8 cellular contexts compared by ENCODE assay signal in the genomic region with DNA sequence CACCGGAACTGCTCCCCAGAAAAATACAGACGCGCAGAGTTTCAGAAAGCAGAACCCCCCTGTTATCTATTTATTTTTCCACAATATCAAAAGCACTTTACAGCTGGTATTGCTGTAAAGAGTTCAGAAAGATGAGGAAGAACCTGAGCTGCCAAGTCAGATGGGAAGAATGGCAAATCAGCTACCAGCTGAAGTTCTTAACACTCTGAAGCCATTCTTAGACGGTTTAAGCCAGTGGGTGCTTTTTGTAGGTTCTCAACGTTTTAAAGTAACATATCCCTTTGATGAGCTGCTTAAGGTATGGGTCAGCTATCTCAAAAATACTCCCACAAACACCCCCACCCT. TPM values are rescaled to one million over a fixed set of nuclear protein-coding genes. Genes with fewer than 3 reads are reported as not detected.
DNase-seq lines count a peak whose midpoint lies in the region; ATAC-seq and TF ChIP-seq lines count a peak whose summit lies in the region.

No MANE protein-coding gene starts in this region.

- no peak for TF ChIP-seq POLR2A in IMR-90 (IDR thresholded peaks at IDR 0.05; ENCODE audit: low read depth, low read length)

- peak overlapping the region; percentile 75 for H3K18ac ChIP-seq in IMR-90 (ENCODE audit: low read depth, low read length)

- no peak for ATAC-seq in CD4-positive, CD25-positive, alpha-beta regulatory T cell (ENCODE audit: low read depth in 2 of 2)
- ATAC-seq in IMR-90 (ENCODE audit: low read depth) = no peak

- H3K4me3 ChIP-seq in CD4-positive, CD25-positive, alpha-beta regulatory T cell (ENCODE audit: low read depth, low read length) = peak overlapping the region; percentile 68
- H3K4me3 ChIP-seq in IMR-90 (ENCODE audit: insufficient read depth, low read depth, low read length) (peak overlapping the region; percentile 54; the same call in 1 of the 2 replicates), kidney epithelial cell (ENCODE audit: low read depth, low read length) (peak overlapping the region; percentile 53), thymus (ENCODE audit: low read length) (peak overlapping the region; percentile 99)

- peaks cover 7 to 15% of the 10 kb centered on the region in 2 experiments; a peak in 2 of 4 replicates for H3K79me1 ChIP-seq in IMR-90 (ENCODE audit: low read depth in 1 of 2, low read length in 2 of 2)

- H3K27ac ChIP-seq in CD4-positive, CD25-positive, alpha-beta regulatory T cell (ENCODE audit: insufficient read depth, low read length, poor library complexity, severe bottlenecking) = peak overlapping the region; percentile 90
- H3K27ac ChIP-seq in IMR-90 (ENCODE audit: insufficient read depth, low read length) (peak overlapping the region; percentile 81), thymus (ENCODE audit: low read depth) (peak overlapping the region; percentile 80)

- peak overlapping the region; percentile 46 for H3K14ac ChIP-seq in IMR-90 (replicated peaks; ENCODE audit: low read depth, low read length)

- no TSS peak for BruUV-seq in IMR-90 (replicated peaks; lab: Mats Ljungman, UMichigan)

- in situ Hi-C loops in IMR-90 (cut with MboI; ENCODE audit: low sequenced_read_pairs) = no loop called here

- no peak overlapping the region for H2AK5ac ChIP-seq in IMR-90 (ENCODE audit: low read depth, low read length)

- peak overlapping the region; percentile 28; the same call in 1 of the 2 replicates for H2BK120ac ChIP-seq in IMR-90 (ENCODE audit: low read depth, low read length)

- H4K20me1 ChIP-seq in IMR-90 (ENCODE audit: insufficient read depth, low read length) = peaks cover 39% of the 10 kb centered on the region

- peak overlapping the region; percentile 90 for H4K5ac ChIP-seq in IMR-90 (ENCODE audit: low read depth, low read length)

- H3K4me1 ChIP-seq in CD4-positive, CD25-positive, alpha-beta regulatory T cell (ENCODE audit: control insufficient read depth, insufficient read depth, low read length, poor library complexity, severe bottlenecking) = peaks cover 42% of the 10 kb centered on the region
- H3K4me1 ChIP-seq in IMR-90 (ENCODE audit: control insufficient read depth, insufficient read depth, low read length) (peaks cover 12% of the 10 kb centered on the region), thymus (ENCODE audit: control insufficient read depth, insufficient read depth, low read length) (peaks cover 13% of the 10 kb centered on the region)

- POLR2A ChIA-PET in IMR-90 (lab: Charles Lee; ENCODE audit: unreplicated experiment) = interaction anchor here (0.5 kb wide), 1 partner anchor 36 kb away, joined by 3 read pairs; a partner anchor contains a TSS

- DNase-seq in CD4-positive, CD25-positive, alpha-beta regulatory T cell = no peak
- DNase-seq in IMR-90 (peak; percentile 37), amniotic epithelial cell (ENCODE audit: low read depth) (peak; percentile 34), kidney epithelial cell (ENCODE audit: low read depth) (no peak), OCI-M2 (lab: John Stamatoyannopoulos, UW; ENCODE audit: unreplicated experiment) (no peak), SIG-M5 treated with dmso at 0.1 percent for 504 hours (lab: John Stamatoyannopoulos, UW; ENCODE audit: unreplicated experiment) (no peak)
- DNase-seq in effector CD8-positive, alpha-beta T cell (lab: John Stamatoyannopoulos, UW) = no peak

- TF ChIP-seq RAD21 in IMR-90 (IDR thresholded peaks at IDR 0.05; ENCODE audit: low read length) = no peak

- H2BK5ac ChIP-seq in IMR-90 (ENCODE audit: low read depth, low read length, poor library complexity, severe bottlenecking) = peak overlapping the region; percentile 84

- dilution Hi-C loops in IMR-90 (cut with HindIII; ENCODE audit: low sequenced_read_pairs, unreplicated experiment) = no loop called here

- no peaks in the 10 kb centered on the region for H3K9me3 ChIP-seq in CD4-positive, CD25-positive, alpha-beta regulatory T cell (ENCODE audit: control insufficient read depth in 2 of 2, low read length in 2 of 2)
- H3K9me3 ChIP-seq in IMR-90 (ENCODE audit: control insufficient read depth, insufficient read depth, low read length) (no peaks in the 10 kb centered on the region), thymus (ENCODE audit: control insufficient read depth) (no peaks in the 10 kb centered on the region)

- peaks cover 8% of the 10 kb centered on the region for H3K36me3 ChIP-seq in CD4-positive, CD25-positive, alpha-beta regulatory T cell (ENCODE audit: control insufficient read depth, insufficient read depth, low read length)
- H3K36me3 ChIP-seq in IMR-90 (ENCODE audit: control insufficient read depth, insufficient read depth, low read length) (peaks cover 1% of the 10 kb centered on the region), kidney epithelial cell (ENCODE audit: control insufficient read depth, insufficient read depth, low read length) (no peaks in the 10 kb centered on the region), thymus (ENCODE audit: control insufficient read depth, insufficient read depth) (peaks cover 5% of the 10 kb centered on the region)

- H3K27me3 ChIP-seq in CD4-positive, CD25-positive, alpha-beta regulatory T cell (ENCODE audit: control insufficient read depth, insufficient read depth, low read length) = no peaks in the 10 kb centered on the region
- no peaks in the 10 kb centered on the region for H3K27me3 ChIP-seq in IMR-90 (ENCODE audit: control insufficient read depth, insufficient read depth, low read length)
- H3K27me3 ChIP-seq in kidney epithelial cell (ENCODE audit: control insufficient read depth, insufficient read depth, low read length) = no peaks in the 10 kb centered on the region
- no peaks in the 10 kb centered on the region for H3K27me3 ChIP-seq in thymus (ENCODE audit: control insufficient read depth, insufficient read depth)

- peak overlapping the region; percentile 82 to 91 (median 88) for H3K4me3 Mint-ChIP-seq in CD4-positive, CD25-positive, alpha-beta regulatory T cell

- CTCF ChIA-PET in IMR-90 (lab: Yijun Ruan, JAX) = no interaction called here

- H2AFZ ChIP-seq in IMR-90 (replicated peaks; ENCODE audit: low read length, poor library complexity) = peak overlapping the region; percentile 85

- H3K4me1 Mint-ChIP-seq in CD4-positive, CD25-positive, alpha-beta regulatory T cell = peaks cover 11 to 44% (median 28%) of the 10 kb centered on the region in 4 donors

- peaks cover 0 to 2% (median 0%) of the 10 kb centered on the region in 7 donors for H3K9me3 Mint-ChIP-seq in CD4-positive, CD25-positive, alpha-beta regulatory T cell

- peak overlapping the region; percentile 74 for H3K4me2 ChIP-seq in IMR-90 (ENCODE audit: low read depth, low read length)

- peaks cover 3% of the 10 kb centered on the region; the same call in 1 of the 2 replicates for H3K9me1 ChIP-seq in IMR-90 (ENCODE audit: insufficient read depth, low read length)

- peak overlapping the region; percentile 45; the same call in 1 of the 3 replicates for H2BK15ac ChIP-seq in IMR-90 (ENCODE audit: low read depth, low read length)

- H3K56ac ChIP-seq in IMR-90 (ENCODE audit: extremely low read depth, insufficient read depth, low read length) = 0 out of 2 replicates have a peak overlapping the region, but pooled peaks have one; percentile 45

- no peak overlapping the region; the same call in 1 of the 2 replicates for H2BK20ac ChIP-seq in IMR-90 (ENCODE audit: low read depth, low read length)

- H4K8ac ChIP-seq in IMR-90 (ENCODE audit: low read depth in 2 of 2, low read length in 2 of 2) = peak overlapping the region; percentile 91 to 94

- peak overlapping the region; percentile 85 for H3K4ac ChIP-seq in IMR-90 (ENCODE audit: low read depth, low read length)

- H3K23ac ChIP-seq in IMR-90 (ENCODE audit: low read depth, low read length) = peak overlapping the region; percentile 13; the same call in 1 of the 2 replicates

- TF ChIP-seq CTCF in IMR-90 (conservative IDR thresholded peaks at IDR 0.05; ENCODE audit: low read depth, low read length) = no peak
- TF ChIP-seq CTCF in kidney epithelial cell (IDR thresholded peaks at IDR 0.05; ENCODE audit: insufficient read depth, low read length, poor library complexity, severe bottlenecking) = no peak

- peaks cover 7% of the 10 kb centered on the region for H3K27me3 Mint-ChIP-seq in CD4-positive, CD25-positive, alpha-beta regulatory T cell

- peak overlapping the region; percentile 70 for H3K9ac ChIP-seq in IMR-90 (ENCODE audit: low read depth, low read length)

- intact Hi-C loops in IMR-90 (cut with micrococcal nuclease) = loop anchor here (2.0 kb wide), 1 partner anchor 132 kb away; a partner anchor contains a TSS

- H3K27ac Mint-ChIP-seq in CD4-positive, CD25-positive, alpha-beta regulatory T cell = peak overlapping the region; percentile 72 to 93 (median 81)

- no peak overlapping the region for H2AK9ac ChIP-seq in IMR-90 (replicated peaks; ENCODE audit: low read depth, low read length, poor library complexity)

- WGBS in IMR-90 (ENCODE audit: extremely low coverage in 2 of 2, insufficient read length in 1 of 2), 2 experiments = no CpG with 5 or more reads among the region's 5 CpGs
- WGBS in thymus = 50% methylated on average over 5 of the region's 5 CpGs

- H3K36me3 Mint-ChIP-seq in CD4-positive, CD25-positive, alpha-beta regulatory T cell = peaks cover 9% of the 10 kb centered on the region

- H4K91ac ChIP-seq in IMR-90 (ENCODE audit: insufficient read depth, low read depth, low read length) = peak overlapping the region; percentile 72

RNA-seq across cellular contexts. Expression of a gene that starts 0.7 kb away (rescaled TPM):
- 97.9 TPM for total RNA-seq in CD4-positive, CD25-positive, alpha-beta regulatory T cell
- polyA plus RNA-seq in CD4-positive, CD25-positive, alpha-beta regulatory T cell = 100 to 1,000 TPM in 2 of 4 donors, 10 to 100 TPM in 2; 99.4 to 109 (median 103) TPM
- total RNA-seq in IMR-90 (2012; rRNA removed) (42.5 and 63.9 TPM in 2 replicates), kidney epithelial cell (62.2 and 65.2 TPM in 2 replicates)
- polyA plus RNA-seq in IMR-90 (2012; rRNA removed) (37.7 and 44.2 TPM in 2 replicates), thymus (40.3 TPM)
- polyA plus RNA-seq in IMR-90 (2012; cell fraction: cytosol; rRNA removed) = 16.8 and 21.1 TPM in 2 replicates
- 8.1 and 24.7 TPM in 2 replicates for polyA plus RNA-seq in IMR-90 (2012; cell fraction: nucleus; rRNA removed; ENCODE audit: low replicate concordance)

RNA-seq across cellular contexts. Expression of a gene that starts 35.8 kb away (rescaled TPM):
- 101 TPM for total RNA-seq in CD4-positive, CD25-positive, alpha-beta regulatory T cell
- 100 to 1,000 TPM; 612 to 867 (median 641) TPM for polyA plus RNA-seq in CD4-positive, CD25-positive, alpha-beta regulatory T cell
- total RNA-seq in IMR-90 (2012; rRNA removed) (645 and 1,415 TPM in 2 replicates), kidney epithelial cell (318 and 403 TPM in 2 replicates)
- polyA plus RNA-seq in IMR-90 (2012; rRNA removed) (934 and 1,092 TPM in 2 replicates), thymus (483 TPM)
- polyA plus RNA-seq in IMR-90 (2012; cell fraction: cytosol; rRNA removed) = 334 and 1,229 TPM in 2 replicates
- 41.9 and 410 TPM in 2 replicates for polyA plus RNA-seq in IMR-90 (2012; cell fraction: nucleus; rRNA removed; ENCODE audit: low replicate concordance)

RNA-seq across cellular contexts. Expression of a gene that starts 48.7 kb away (rescaled TPM):
- total RNA-seq in CD4-positive, CD25-positive, alpha-beta regulatory T cell = not detected
- polyA plus RNA-seq in CD4-positive, CD25-positive, alpha-beta regulatory T cell = under 1 TPM in 2 of 4 donors, not detected in 2; 0.10 TPM
- total RNA-seq in IMR-90 (2012; rRNA removed) (0.28 and 0.36 TPM in 2 replicates), kidney epithelial cell (not detected in 2 replicates)
- polyA plus RNA-seq in IMR-90 (2012; rRNA removed) (0.30 and 0.38 TPM in 2 replicates), thymus (2.3 TPM)
- polyA plus RNA-seq in IMR-90 (2012; cell fraction: cytosol; rRNA removed) = 0.05 and 0.11 TPM in 2 replicates
- polyA plus RNA-seq in IMR-90 (2012; cell fraction: nucleus; rRNA removed; ENCODE audit: low replicate concordance) = 0.17 and 0.41 TPM in 2 replicates

Comparison
In these comparisons a context has a peak if more than half of its experiments do, and no peak if none do; other contexts are left out.
1. DNase-seq: peak in IMR-90 (single experiment) and amniotic epithelial cell (single experiment); none in CD4-positive, CD25-positive, alpha-beta regulatory T cell (0 of 3), kidney epithelial cell (single experiment), OCI-M2 (single experiment), effector CD8-positive, alpha-beta T cell (single experiment) and SIG-M5 treated with dmso at 0.1 percent for 504 hours (single experiment).
2. Peak in every context shown above with its lines, with median percentiles within 50 percentile points of each other: H3K27ac ChIP-seq and H3K4me3 ChIP-seq.